Comparison of ENCODE assay signal across 11 cellular contexts in genomic region chr1:170162385-170163226, GRCh38. TPM values are rescaled to one million over a fixed set of nuclear protein-coding genes. Genes with fewer than 3 reads are reported as not detected.
A peak's percentile ranks its signal among the peaks of the same experiment; 100 is the strongest.
DNase-seq lines count a peak whose midpoint lies in the region; TF ChIP-seq lines count a peak whose summit lies in the region.
"Had no signal": no experiment of that assay in that cellular context is flagged by ENCODE, and none has a peak within 500 bp of the region (broad histone marks: within the 10 kb centered on the region; RNA-seq: fewer than 3 reads in every experiment).

No MANE protein-coding gene starts in this region.

- POLR2A ChIA-PET in activated CD4-positive, alpha-beta memory T cell treated with anti-CD3 and anti-CD28 coated beads for 36 hours (lab: Charles Lee) = no interaction called here

- no peak overlapping the region for H3K27ac ChIP-seq in brain microvascular endothelial cell
- H3K27ac ChIP-seq: stomach had no signal

- peak; percentile 59 for DNase-seq in HFF-Myc (ENCODE audit: extremely low read depth, low read depth)
- DNase-seq in brain microvascular endothelial cell = peak; percentile 94
- DNase-seq in hepatic stellate cell (ENCODE audit: low spot score) = peak; percentile 75
- DNase-seq in smooth muscle cell of the brain vasculature (ENCODE audit: low read depth, low spot score) = peak; percentile 92
- DNase-seq in UCSD-AML1 (lab: John Stamatoyannopoulos, UW; ENCODE audit: unreplicated experiment) = no peak
- no peak for DNase-seq in OCI-M1 (lab: John Stamatoyannopoulos, UW)
- no peak for DNase-seq in activated CD4-positive, alpha-beta memory T cell treated with anti-CD3 and anti-CD28 coated beads for 36 hours
- DNase-seq in COR-L47 (lab: John Stamatoyannopoulos, UW) = no peak
- DNase-seq: stomach had no signal

- intact Hi-C loops in activated CD4-positive, alpha-beta memory T cell treated with anti-CD3 and anti-CD28 coated beads for 36 hours (cut with micrococcal nuclease) = no loop called here

- no peak overlapping the region for H3K4me3 ChIP-seq in HFF-Myc (replicated peaks; ENCODE audit: low read depth, low read length)
- H3K4me3 ChIP-seq in brain microvascular endothelial cell (ENCODE audit: low read depth, low read length) = no peak overlapping the region
- H3K4me3 ChIP-seq: stomach had no signal

- peaks cover 3% of the 10 kb centered on the region for H3K27me3 Mint-ChIP-seq in activated CD4-positive, alpha-beta memory T cell treated with anti-CD3 and anti-CD28 coated beads for 36 hours

- no peaks in the 10 kb centered on the region for H3K36me3 ChIP-seq in brain microvascular endothelial cell (replicated peaks)
- H3K36me3 ChIP-seq: stomach had no signal

- CTCF ChIA-PET in activated CD4-positive, alpha-beta memory T cell treated with anti-CD3 and anti-CD28 coated beads for 36 hours (lab: Charles Lee) = no interaction called here

- H3K27me3 ChIP-seq in brain microvascular endothelial cell (replicated peaks) = no peaks in the 10 kb centered on the region
- H3K27me3 ChIP-seq: stomach had no signal

- no peak overlapping the region for H3K27ac Mint-ChIP-seq in activated CD4-positive, alpha-beta memory T cell treated with anti-CD3 and anti-CD28 coated beads for 36 hours
- H3K27ac Mint-ChIP-seq: activated naive CD4-positive, alpha-beta T cell treated with anti-CD3 and anti-CD28 coated beads, Interleukin-2, amount 50 U/mL, for 24 hours had no signal

- H3K4me3 Mint-ChIP-seq in activated CD4-positive, alpha-beta memory T cell treated with anti-CD3 and anti-CD28 coated beads for 36 hours = no peak overlapping the region
- H3K4me3 Mint-ChIP-seq: activated naive CD4-positive, alpha-beta T cell treated with anti-CD3 and anti-CD28 coated beads, Interleukin-2, amount 50 U/mL, for 24 hours had no signal

- in situ Hi-C loops in brain microvascular endothelial cell (cut with HindIII; ENCODE audit: low pct_ligation_motif_present, low sequenced_read_pairs) = no loop called here

- no peaks in the 10 kb centered on the region for H3K36me3 Mint-ChIP-seq in activated CD4-positive, alpha-beta memory T cell treated with anti-CD3 and anti-CD28 coated beads for 36 hours

- no peaks in the 10 kb centered on the region for H3K9me3 Mint-ChIP-seq in activated CD4-positive, alpha-beta memory T cell treated with anti-CD3 and anti-CD28 coated beads for 36 hours

- H3K4me1 Mint-ChIP-seq in activated CD4-positive, alpha-beta memory T cell treated with anti-CD3 and anti-CD28 coated beads for 36 hours (ENCODE audit: low read depth) = no peaks in the 10 kb centered on the region
- H3K4me1 Mint-ChIP-seq: activated naive CD4-positive, alpha-beta T cell treated with anti-CD3 and anti-CD28 coated beads, Interleukin-2, amount 50 U/mL, for 24 hours had no signal

- TF ChIP-seq CTCF in HFF-Myc (IDR thresholded peaks at IDR 0.05; ENCODE audit: low read depth, low read length, missing control alignments) (no peak), brain microvascular endothelial cell (IDR thresholded peaks at IDR 0.05; ENCODE audit: low read depth, low read length, missing control alignments) (no peak)

RNA-seq across cellular contexts. Expression of gene NTMT2, which starts 16.8 kb away (rescaled TPM):
- total RNA-seq in activated CD4-positive, alpha-beta memory T cell treated with anti-CD3 and anti-CD28 coated beads for 36 hours = not detected
- total RNA-seq: G401, stomach had no signal

Comparison
In these comparisons a context has a peak if more than half of its experiments do, and no peak if none do; other contexts are left out.
1. DNase-seq: peak in HFF-Myc (single experiment), brain microvascular endothelial cell (single experiment), hepatic stellate cell (single experiment) and smooth muscle cell of the brain vasculature (single experiment); none in UCSD-AML1 (single experiment), OCI-M1 (single experiment), activated CD4-positive, alpha-beta memory T cell treated with anti-CD3 and anti-CD28 coated beads for 36 hours (single experiment) and COR-L47 (single experiment).